Comparison of ENCODE assay signal across 11 cellular contexts in the genomic region with DNA sequence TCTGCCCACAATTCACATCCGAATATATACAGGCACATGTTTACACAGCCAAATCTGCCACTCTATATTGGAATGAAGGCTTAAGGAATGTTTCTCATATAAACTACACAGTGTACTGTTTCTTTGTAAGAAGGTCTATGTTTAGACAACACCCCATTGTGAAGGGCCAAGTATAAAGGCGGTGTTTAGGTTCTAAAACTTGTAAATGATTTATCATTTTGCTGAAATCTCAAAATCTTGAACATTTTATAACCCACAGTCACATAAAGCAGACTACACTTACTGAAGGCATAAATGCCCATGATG.
DNase-seq lines count a peak whose midpoint lies in the region; ATAC-seq and TF ChIP-seq lines count a peak whose summit lies in the region.
"Had no signal": no experiment of that assay in that cellular context is flagged by ENCODE, and none has a peak within 500 bp of the region (broad histone marks: within the 10 kb centered on the region; RNA-seq: fewer than 3 reads in every experiment).

No MANE protein-coding gene starts in this region.

- intact Hi-C loops in MCF 10A (cut with micrococcal nuclease) (loop anchor here (5.0 to 10.0 kb wide), 3 partner anchors 718 to 1472 kb away; no protein-coding TSS in a partner anchor), mammary epithelial cell (cut with micrococcal nuclease) (loop anchor here (5.0 kb wide), 1 partner anchor 760 kb away; no protein-coding TSS in a partner anchor), testis (cut with DNase I; ENCODE audit: low total_unique reads) (no loop called here)

- no peak for TF ChIP-seq CTCF in MCF 10A (IDR thresholded peaks at IDR 0.05; ENCODE audit: unreplicated experiment)
- TF ChIP-seq CTCF in mammary epithelial cell (conservative IDR thresholded peaks at IDR 0.05 in 1 of 2, IDR thresholded peaks at IDR 0.05 in 1 of 2; ENCODE audit: extremely low read depth in 1 of 2, insufficient read depth in 1 of 2, low read depth in 1 of 2, low read length in 2 of 2): no peak
- TF ChIP-seq CTCF in brain (conservative IDR thresholded peaks at IDR 0.05): no peak
- TF ChIP-seq CTCF in mesothelial cell of epicardium (IDR thresholded peaks at IDR 0.05; ENCODE audit: unreplicated experiment): no peak
- TF ChIP-seq CTCF in testis (IDR thresholded peaks at IDR 0.05): no peak

- no peaks in the 10 kb centered on the region for H3K9me3 Mint-ChIP-seq in MCF 10A (ENCODE audit: unreplicated experiment)
- H3K9me3 Mint-ChIP-seq in brain: no peaks in the 10 kb centered on the region
- no peaks in the 10 kb centered on the region for H3K9me3 Mint-ChIP-seq in mesothelial cell of epicardium

- no peaks in the 10 kb centered on the region for H4K20me1 ChIP-seq in mammary epithelial cell (ENCODE audit: insufficient read depth, low read length)

- H3K27me3 Mint-ChIP-seq in MCF 10A (ENCODE audit: insufficient read depth, unreplicated experiment) (no peaks in the 10 kb centered on the region), brain (no peaks in the 10 kb centered on the region), mesothelial cell of epicardium (ENCODE audit: low read depth) (no peaks in the 10 kb centered on the region)

- H3K4me3 Mint-ChIP-seq in MCF 10A (ENCODE audit: unreplicated experiment) (peak overlapping the region; percentile 76), brain (peak overlapping the region; percentile 76 to 88 (median 83)), mesothelial cell of epicardium (peak overlapping the region; percentile 60)

- H3K27ac Mint-ChIP-seq in MCF 10A (ENCODE audit: low read depth, unreplicated experiment) (peak overlapping the region; percentile 54), brain (peak overlapping the region in 4 of 5 experiments; percentile 64 to 95 (median 92)), mesothelial cell of epicardium (peak overlapping the region; percentile 67)

- no peak overlapping the region for H2AFZ ChIP-seq in mammary epithelial cell (ENCODE audit: low read depth, low read length)

- DNase-seq in MCF 10A (ENCODE audit: unreplicated experiment) (no peak), mammary epithelial cell (no peak), mesothelial cell of epicardium (ENCODE audit: low spot score in 2 of 2, unreplicated experiment in 2 of 2) (no peak), testis (no peak), NCI-H1694 treated with DMSO at 0.1 percent for 48 hours (lab: John Stamatoyannopoulos, UW) (no peak), NOMO-1 treated with DMSO at 0.1 percent for 48 hours (lab: John Stamatoyannopoulos, UW; ENCODE audit: unreplicated experiment) (no peak)
- DNase-seq: effector CD8-positive, alpha-beta T cell; NCI-H345; T-helper 2 cell had no signal

- BruUV-seq in MCF 10A (replicated peaks; lab: Mats Ljungman, UMichigan): no TSS peak
- BruUV-seq in mammary epithelial cell (replicated peaks; lab: Mats Ljungman, UMichigan): no TSS peak

- peaks cover 54% of the 10 kb centered on the region for H3K4me1 ChIP-seq in mammary epithelial cell (ENCODE audit: insufficient read depth, low read length)
- H3K4me1 ChIP-seq in testis: peaks cover 25% of the 10 kb centered on the region

- in situ Hi-C loops in mammary epithelial cell (cut with MboI; ENCODE audit: low sequenced_read_pairs in 2 of 2): no loop called here

- no peak for ATAC-seq in HG03442 (IDR thresholded peaks at IDR 0.05; ENCODE audit: unreplicated experiment)

- H3K79me2 ChIP-seq in mammary epithelial cell (ENCODE audit: insufficient read depth, low read length): peaks cover 34% of the 10 kb centered on the region

- H3K4me3 ChIP-seq in mammary epithelial cell (replicated peaks in 1 of 3; ENCODE audit: insufficient read depth in 1 of 3, low read depth in 2 of 3, low read length in 3 of 3) (no peak overlapping the region), testis (no peak overlapping the region)

- H3K27ac ChIP-seq in mammary epithelial cell (ENCODE audit: insufficient read depth, low read depth, low read length): no peak overlapping the region
- H3K27ac ChIP-seq in testis: peak overlapping the region; percentile 66

- 89% methylated on average over 2 of the region's 2 CpGs for WGBS in mammary epithelial cell (ENCODE audit: low coverage, missing lambda C conversion rate)
- 37 to 45% methylated on average over 2 of the region's 2 CpGs for WGBS in testis, 2 donors

- dilution Hi-C loops in mammary epithelial cell (cut with HindIII; ENCODE audit: low sequenced_read_pairs): loop anchor here (5.0 kb wide), 1 partner anchor 90 kb away; no protein-coding TSS in a partner anchor

- peaks cover 40% of the 10 kb centered on the region for H3K4me1 Mint-ChIP-seq in MCF 10A (ENCODE audit: insufficient read depth, unreplicated experiment)
- H3K4me1 Mint-ChIP-seq in brain: peaks cover 40% of the 10 kb centered on the region
- H3K4me1 Mint-ChIP-seq in mesothelial cell of epicardium: peaks cover 49% of the 10 kb centered on the region

- H3K27me3 ChIP-seq in mammary epithelial cell (ENCODE audit: insufficient read depth, low read length) (no peaks in the 10 kb centered on the region), testis (no peaks in the 10 kb centered on the region)

- POLR2A ChIA-PET in MCF 10A (lab: Yijun Ruan, JAX): interaction anchor here (0.6 to 2.3 kb wide), 7 partner anchors 8 to 799 kb away, joined by 3 to 10 read pairs (median 3); no protein-coding TSS in a partner anchor

- H3K36me3 ChIP-seq in mammary epithelial cell (ENCODE audit: insufficient read depth, low read length) (no peaks in the 10 kb centered on the region), testis (ENCODE audit: low read depth, missing control alignments) (no peaks in the 10 kb centered on the region)

- no peak overlapping the region for H3K4me2 ChIP-seq in mammary epithelial cell (ENCODE audit: insufficient read depth, low read depth, low read length)

- TF ChIP-seq POLR2A in testis (IDR thresholded peaks at IDR 0.05): no peak

- H3K36me3 Mint-ChIP-seq in MCF 10A (ENCODE audit: insufficient read depth, unreplicated experiment): peaks cover 17% of the 10 kb centered on the region
- peaks cover 21% of the 10 kb centered on the region for H3K36me3 Mint-ChIP-seq in brain
- peaks cover 9% of the 10 kb centered on the region for H3K36me3 Mint-ChIP-seq in mesothelial cell of epicardium

- H3K9ac ChIP-seq in mammary epithelial cell (ENCODE audit: insufficient read depth, low read length): no peak overlapping the region

- H3K9me3 ChIP-seq in mammary epithelial cell (replicated peaks; ENCODE audit: insufficient read depth, low read length) (no peaks in the 10 kb centered on the region), testis (no peaks in the 10 kb centered on the region)

- CTCF ChIA-PET in MCF 10A (lab: Yijun Ruan, JAX) (no interaction called here), mammary epithelial cell (lab: Charles Lee; ENCODE audit: low non-redundant PET) (no interaction called here)
